ENCODE assay signal across 1 cellular context in the genomic region with DNA sequence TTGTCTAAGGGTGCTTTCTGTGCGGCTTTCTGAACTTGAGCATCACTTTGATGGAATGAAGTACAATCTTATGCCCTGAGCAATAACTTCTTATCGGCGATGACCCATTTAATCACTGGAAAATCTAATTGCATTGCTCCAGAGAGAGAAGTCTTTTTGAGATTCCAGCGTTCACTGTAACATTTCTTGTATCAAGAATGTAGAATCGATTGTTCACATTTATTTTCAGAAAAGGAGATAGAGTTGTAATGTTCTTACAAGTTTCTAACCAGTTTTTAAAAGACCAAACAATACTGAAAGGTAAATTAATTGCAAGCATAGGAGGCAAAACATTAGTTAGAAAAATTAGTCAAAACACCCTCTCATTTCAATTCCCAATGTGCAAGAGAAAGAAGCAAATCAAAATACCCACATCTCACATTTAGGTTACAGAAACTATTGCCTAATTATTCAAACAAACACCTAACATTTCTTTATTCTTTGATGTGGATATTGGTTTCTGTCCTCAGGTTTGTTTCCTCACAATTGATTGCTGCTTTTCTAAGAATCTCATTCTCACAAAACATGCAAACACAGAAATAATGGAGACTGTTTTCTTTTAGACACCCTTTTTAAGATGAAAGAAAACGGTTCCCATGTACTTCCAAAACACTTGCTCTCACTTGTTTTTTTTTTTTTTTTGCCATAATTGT.
A peak's percentile ranks its signal among the peaks of the same experiment; 100 is the strongest.
TF ChIP-seq lines count a peak whose summit lies in the region.

No MANE protein-coding gene starts in this region.

TF ChIP-seq in H1, 55 proteins besides CTCF, POLR2A, EP300 and RAD21:
- TF ChIP-seq, protein P1, sequence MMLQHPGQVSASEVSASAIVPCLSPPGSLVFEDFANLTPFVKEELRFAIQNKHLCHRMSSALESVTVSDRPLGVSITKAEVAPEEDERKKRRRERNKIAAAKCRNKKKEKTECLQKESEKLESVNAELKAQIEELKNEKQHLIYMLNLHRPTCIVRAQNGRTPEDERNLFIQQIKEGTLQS (IDR thresholded peaks at IDR 0.05; ENCODE audit: insufficient read depth, low read depth, low read length) = no peak
- TF ChIP-seq HDAC2 (IDR thresholded peaks at IDR 0.05; ENCODE audit: borderline replicate concordance in 1 of 2, low read depth in 2 of 2, low read length in 2 of 2) (no peak), SAP30 (IDR thresholded peaks at IDR 0.05; ENCODE audit: insufficient read depth, insufficient replicate concordance, low read length) (no peak), CHD2 (IDR thresholded peaks at IDR 0.05; ENCODE audit: low read length) (no peak), RNF2 (IDR thresholded peaks at IDR 0.05; ENCODE audit: borderline replicate concordance, low read depth, low read length, missing control alignments, poor library complexity, severe bottlenecking) (no peak), CBX8 (IDR thresholded peaks at IDR 0.05; ENCODE audit: borderline replicate concordance, low read depth, low read length) (0 out of 2 replicates have a peak, but pooled peaks have one; percentile 56), SP1 (IDR thresholded peaks at IDR 0.05; ENCODE audit: low read depth, low read length) (0 out of 2 replicates have a peak, but pooled peaks have one; percentile 11), BACH1 (IDR thresholded peaks at IDR 0.05; ENCODE audit: low read length) (no peak), NRF1 (IDR thresholded peaks at IDR 0.05; ENCODE audit: low read depth, low read length) (no peak), SIN3A (conservative IDR thresholded peaks at IDR 0.05 in 1 of 2, IDR thresholded peaks at IDR 0.05 in 1 of 2; ENCODE audit: low read depth in 1 of 2, low read length in 2 of 2) (no peak), CREB1 (IDR thresholded peaks at IDR 0.05) (no peak), CHD1 (IDR thresholded peaks at IDR 0.05; ENCODE audit: low read depth, low read length) (no peak), NANOG (IDR thresholded peaks at IDR 0.05; ENCODE audit: insufficient read depth, low read depth, low read length, poor library complexity, severe bottlenecking) (no peak)
